Comparison of ENCODE assay signal across 10 cellular contexts in genomic region chr2:226031962-226032441, GRCh38.
DNase-seq lines count a peak whose midpoint lies in the region; ATAC-seq, FAIRE-seq and TF ChIP-seq lines count a peak whose summit lies in the region.
"Had no signal": no experiment of that assay in that cellular context is flagged by ENCODE, and none has a peak within 500 bp of the region (broad histone marks: within the 10 kb centered on the region; RNA-seq: fewer than 3 reads in every experiment).

No MANE protein-coding gene starts in this region.

- FAIRE-seq in HTR-8/SVneo (lab: Jason Lieb, UNC), result no peak
- FAIRE-seq: endothelial cell of umbilical vein had no signal

- DNase-seq in A172 (ENCODE audit: low spot score) (peak; percentile 4), HTR-8/SVneo (ENCODE audit: insufficient read length, low spot score) (peak; percentile 10), choroid plexus epithelial cell (ENCODE audit: low read depth) (peak; percentile 47), midbrain (lab: John Stamatoyannopoulos, UW) (peak; percentile 17), glomerular visceral epithelial cell (ENCODE audit: extremely low spot score) (no peak)
- DNase-seq: GDM1 had no signal

- no peak for TF ChIP-seq CTCF in choroid plexus epithelial cell (conservative IDR thresholded peaks at IDR 0.05; ENCODE audit: low read depth, low read length)

- ATAC-seq in activated CD4-positive, CD25-positive, alpha-beta regulatory T cell treated with anti-CD3 and anti-CD28 coated beads, Interleukin-2, amount 50 U/mL, for 24 hours, result no peak
- ATAC-seq in HG03378 (IDR thresholded peaks at IDR 0.05; ENCODE audit: unreplicated experiment) (no peak), HG02678 (IDR thresholded peaks at IDR 0.05; ENCODE audit: unreplicated experiment) (no peak)

- peak overlapping the region; percentile 70 for H3K4me3 ChIP-seq in choroid plexus epithelial cell (ENCODE audit: low read depth, low read length)
